ENCODE assay signal across 26 cellular contexts in genomic region chr21:32141009-32141357, GRCh38.
"Had no signal": no experiment of that assay in that cellular context is flagged by ENCODE, and none has a peak within 500 bp of the region (broad histone marks: within the 10 kb centered on the region; RNA-seq: fewer than 3 reads in every experiment).

No MANE protein-coding gene starts in this region.

- H3K9me3 ChIP-seq: lower lobe of right lung, mucosa of descending colon, ovary, thoracic aorta had no signal

- H3K36me3 ChIP-seq: lower lobe of right lung, ovary, sigmoid colon, spleen, thoracic aorta, tibial nerve, upper lobe of left lung had no signal

- H3K36me3 Mint-ChIP-seq: naive B cell; natural killer cell treated with Interleukin-12 subunit alpha and Interleukin-12 subunit beta and Interleukin-15 and Interleukin-18, amount 100 ng/mL, for 72 hours; stimulated activated memory B cell treated with anti-CD40 and anti-IgM and Interleukin-4, amounts not matched to agents 10 μg/mL and 1 μg/mL and 100 μg/mL, for 72 hours had no signal

- H3K27me3 ChIP-seq: dorsolateral prefrontal cortex, ovary, sigmoid colon, spleen, tibial nerve, upper lobe of left lung had no signal

- ATAC-seq: esophagus mucosa; left ventricle myocardium superior; lower lobe of right lung; mucosa of descending colon; natural killer cell treated with Interleukin-12 subunit alpha and Interleukin-12 subunit beta and Interleukin-15 and Interleukin-18, amount 100 ng/mL, for 72 hours; psoas muscle; right cardiac atrium; stimulated activated memory B cell treated with anti-CD40 and anti-IgM and Interleukin-4, amounts not matched to agents 10 μg/mL and 1 μg/mL and 100 μg/mL, for 72 hours; stimulated activated naive CD8-positive, alpha-beta T cell treated with anti-CD3 and anti-CD28 coated beads, Interleukin-15, Interleukin-2, amounts not matched to agents 100 U/mL and 50 U/mL, for 24 hours had no signal

- H3K4me1 Mint-ChIP-seq: naive B cell; stimulated activated memory B cell treated with anti-CD40 and anti-IgM and Interleukin-4, amounts not matched to agents 10 μg/mL and 1 μg/mL and 100 μg/mL, for 72 hours had no signal

- DNase-seq: cerebellar nuclear complex; dorsolateral prefrontal cortex; effector CD4-positive, alpha-beta T cell; foreskin melanocyte; glutamatergic neuron; left ventricle myocardium superior; lower lobe of right lung; mucosa of descending colon; naive B cell; nucleus accumbens; ovary; posterior cingulate gyrus; psoas muscle; right cardiac atrium; sigmoid colon; spleen; stimulated activated CD4-positive, alpha-beta T cell treated with anti-CD3 and anti-CD28 coated beads, Interleukin-4, amount 100 ng/mL, for 4 hours; stimulated activated naive CD8-positive, alpha-beta T cell treated with anti-CD3 and anti-CD28 coated beads, Interleukin-15, Interleukin-2, amounts not matched to agents 100 U/mL and 50 U/mL, for 24 hours; substantia nigra; upper lobe of left lung had no signal

- H3K4me3 Mint-ChIP-seq: naive B cell; natural killer cell treated with Interleukin-12 subunit alpha and Interleukin-12 subunit beta and Interleukin-15 and Interleukin-18, amount 100 ng/mL, for 72 hours; stimulated activated memory B cell treated with anti-CD40 and anti-IgM and Interleukin-4, amounts not matched to agents 10 μg/mL and 1 μg/mL and 100 μg/mL, for 72 hours had no signal

- H3K4me1 ChIP-seq: lower lobe of right lung, psoas muscle, sigmoid colon, spleen, upper lobe of left lung had no signal

- H3K9me3 Mint-ChIP-seq: natural killer cell treated with Interleukin-12 subunit alpha and Interleukin-12 subunit beta and Interleukin-15 and Interleukin-18, amount 100 ng/mL, for 72 hours had no signal

- H3K4me3 ChIP-seq: dorsolateral prefrontal cortex, lower lobe of right lung, mucosa of descending colon, ovary, psoas muscle, sigmoid colon, spleen, thoracic aorta, tibial nerve, upper lobe of left lung had no signal

- H3K27ac Mint-ChIP-seq: naive B cell; natural killer cell treated with Interleukin-12 subunit alpha and Interleukin-12 subunit beta and Interleukin-15 and Interleukin-18, amount 100 ng/mL, for 72 hours; stimulated activated memory B cell treated with anti-CD40 and anti-IgM and Interleukin-4, amounts not matched to agents 10 μg/mL and 1 μg/mL and 100 μg/mL, for 72 hours had no signal

- H3K27ac ChIP-seq: dorsolateral prefrontal cortex, epithelial cell of prostate, lower lobe of right lung, ovary, psoas muscle, sigmoid colon, spleen, thoracic aorta, tibial nerve, upper lobe of left lung had no signal
